Comparison of ENCODE assay signal across 11 cellular contexts in the genomic region with DNA sequence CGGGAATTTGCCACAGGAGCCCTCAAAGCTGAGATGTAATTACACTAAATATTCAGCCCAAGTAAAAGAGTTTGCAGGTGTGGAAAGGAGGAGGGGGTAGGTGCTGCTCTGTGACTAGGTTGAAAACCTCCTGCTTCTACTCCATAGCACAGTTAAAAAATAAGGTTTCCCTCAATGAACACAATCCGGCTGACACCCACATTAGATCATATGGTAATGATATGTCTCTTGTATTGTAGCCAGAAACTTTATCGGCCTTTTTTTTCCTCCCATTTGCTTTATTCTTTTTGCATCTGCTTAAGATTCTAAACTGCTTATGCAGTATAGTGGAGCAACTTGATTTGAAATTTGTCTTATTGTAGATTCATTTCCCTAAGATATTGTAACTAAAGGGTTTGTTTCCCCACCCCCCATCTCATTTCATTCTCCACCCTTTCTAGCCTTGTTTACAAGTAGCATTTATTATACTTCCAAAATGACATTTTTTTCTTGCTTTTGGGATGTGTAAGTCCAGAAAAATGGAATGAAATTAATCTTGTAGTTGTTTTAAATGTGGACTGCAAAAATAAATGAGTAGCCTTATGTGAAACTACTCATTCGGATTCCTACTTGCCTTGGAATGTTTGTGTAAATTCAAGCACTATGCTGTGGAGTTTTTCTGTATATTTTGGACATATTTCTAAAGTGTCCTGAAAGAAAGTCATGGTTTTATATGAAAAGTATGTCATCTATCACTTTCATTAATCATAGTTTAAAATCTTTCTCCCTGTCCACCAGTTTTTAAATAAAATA. TPM values are rescaled to one million over a fixed set of nuclear protein-coding genes. Genes with fewer than 3 reads are reported as not detected.
A peak's percentile ranks its signal among the peaks of the same experiment; 100 is the strongest.
DNase-seq lines count a peak whose midpoint lies in the region; ATAC-seq and TF ChIP-seq lines count a peak whose summit lies in the region.
"Had no signal": no experiment of that assay in that cellular context is flagged by ENCODE, and none has a peak within 500 bp of the region (broad histone marks: within the 10 kb centered on the region; RNA-seq: fewer than 3 reads in every experiment).

A gene with protein sequence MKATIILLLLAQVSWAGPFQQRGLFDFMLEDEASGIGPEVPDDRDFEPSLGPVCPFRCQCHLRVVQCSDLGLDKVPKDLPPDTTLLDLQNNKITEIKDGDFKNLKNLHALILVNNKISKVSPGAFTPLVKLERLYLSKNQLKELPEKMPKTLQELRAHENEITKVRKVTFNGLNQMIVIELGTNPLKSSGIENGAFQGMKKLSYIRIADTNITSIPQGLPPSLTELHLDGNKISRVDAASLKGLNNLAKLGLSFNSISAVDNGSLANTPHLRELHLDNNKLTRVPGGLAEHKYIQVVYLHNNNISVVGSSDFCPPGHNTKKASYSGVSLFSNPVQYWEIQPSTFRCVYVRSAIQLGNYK (minus strand): TSS at position 154 of the 792 bp plus-strand sequence. CDS start 4,265 bp downstream, outside the sequence.

- H3K4me3 ChIP-seq in gastroesophageal sphincter, result peak within 1 kb of the TSS; percentile 24 to 48
- H3K4me3 ChIP-seq in neuronal stem cell (ENCODE audit: low read length in 2 of 2), result no peak within 1 kb of the TSS
- H3K4me3 ChIP-seq in uterus, result peak within 1 kb of the TSS; percentile 36 to 52

- H3K36me3 ChIP-seq in gastroesophageal sphincter (no peaks in the 10 kb centered on the region), neuronal stem cell (replicated peaks in 1 of 2; ENCODE audit: control insufficient read depth in 2 of 2, insufficient read depth in 2 of 2, low read length in 2 of 2) (no peaks in the 10 kb centered on the region), uterus (no peaks in the 10 kb centered on the region)

- H4K8ac ChIP-seq in neuronal stem cell (ENCODE audit: low read depth, low read length), result no peak within 1 kb of the TSS

- no peak for TF ChIP-seq CTCF in gastroesophageal sphincter (IDR thresholded peaks at IDR 0.05)
- TF ChIP-seq CTCF in uterus (IDR thresholded peaks at IDR 0.05), result no peak

- peak within 1 kb of the TSS; percentile 57 to 75 (median 62) for H3K27ac ChIP-seq in gastroesophageal sphincter
- no peak within 1 kb of the TSS for H3K27ac ChIP-seq in neuronal stem cell (replicated peaks; ENCODE audit: low read length)
- H3K27ac ChIP-seq in uterus, result peak within 1 kb of the TSS; percentile 87 to 97
- H3K27ac ChIP-seq: epithelial cell of prostate had no signal

- H2BK12ac ChIP-seq in neuronal stem cell (ENCODE audit: low read length), result no peak within 1 kb of the TSS

- WGBS in gastroesophageal sphincter (ENCODE audit: low coverage in 1 of 2), 2 donors, result 19 to 23% methylated on average over 4 of the region's 4 CpGs
- WGBS in neuronal stem cell (ENCODE audit: extremely low coverage in 2 of 2, insufficient read length in 2 of 2, insufficient replicate concordance in 1 of 2), 2 donors, result no CpG with 5 or more reads among the region's 4 CpGs

- H2BK15ac ChIP-seq in neuronal stem cell (ENCODE audit: low read length), result no peak within 1 kb of the TSS

- no peak within 1 kb of the TSS for H2BK5ac ChIP-seq in neuronal stem cell (ENCODE audit: low read length)

- no peak within 1 kb of the TSS for H2BK120ac ChIP-seq in neuronal stem cell (ENCODE audit: low read depth, low read length)

- intact Hi-C loops in uterus (cut with DNase I; ENCODE audit: low total_unique reads), result no loop called here

- no peak for TF ChIP-seq EP300 in gastroesophageal sphincter (IDR thresholded peaks at IDR 0.05)

- H3K14ac ChIP-seq in neuronal stem cell (ENCODE audit: low read length), result no peak within 1 kb of the TSS

- no peaks in the 10 kb centered on the region for H3K79me1 ChIP-seq in neuronal stem cell (ENCODE audit: low read depth, low read length)

- peak within 1 kb of the TSS; percentile 15 for H2AFZ ChIP-seq in neuronal stem cell (ENCODE audit: low read length)

- ATAC-seq in gastroesophageal sphincter, result no peak
- no peak for ATAC-seq in GM21515 (IDR thresholded peaks at IDR 0.05; ENCODE audit: unreplicated experiment)
- ATAC-seq: activated T-helper 17 cell treated with anti-CD3 and anti-CD28 coated beads, Interleukin-2, amount 50 U/mL, for 72 hours had no signal

- H3K4ac ChIP-seq in neuronal stem cell (ENCODE audit: low read length), result no peak within 1 kb of the TSS

- no peak for TF ChIP-seq POLR2A in gastroesophageal sphincter (IDR thresholded peaks at IDR 0.05)
- TF ChIP-seq POLR2A in uterus (IDR thresholded peaks at IDR 0.05), result no peak

- no peaks in the 10 kb centered on the region for H3K27me3 ChIP-seq in gastroesophageal sphincter
- no peaks in the 10 kb centered on the region for H3K27me3 ChIP-seq in neuronal stem cell (ENCODE audit: control insufficient read depth in 3 of 3, insufficient read depth in 3 of 3, low read depth in 1 of 3, low read length in 3 of 3)
- H3K27me3 ChIP-seq in uterus, result no peaks in the 10 kb centered on the region

- H3K4me2 ChIP-seq in neuronal stem cell (ENCODE audit: insufficient read depth, low read length, poor library complexity, severe bottlenecking), result no peak within 1 kb of the TSS

- DNase-seq in amniotic epithelial cell (ENCODE audit: low read depth) (peak; percentile 75), neuronal stem cell (ENCODE audit: low spot score) (no peak), uterus (no peak), LoVo (ENCODE audit: low spot score) (no peak), NCI-H2227 (lab: John Stamatoyannopoulos, UW; ENCODE audit: unreplicated experiment) (no peak)
- DNase-seq: stimulated activated CD4-positive, alpha-beta T cell treated with anti-CD3 and anti-CD28 coated beads, Interleukin-12 subunit alpha, Interleukin-12 subunit beta, amount 100 ng/mL, for 4 hours; T-helper 9 cell had no signal

- no peak within 1 kb of the TSS for H3K23ac ChIP-seq in neuronal stem cell (ENCODE audit: low read depth, low read length, poor library complexity)

- no peak within 1 kb of the TSS for H3K9ac ChIP-seq in neuronal stem cell (ENCODE audit: low read depth, low read length, poor library complexity)

- H2AK5ac ChIP-seq in neuronal stem cell (ENCODE audit: low read depth, low read length), result no peak within 1 kb of the TSS

- H3K18ac ChIP-seq in neuronal stem cell (ENCODE audit: low read length), result no peak within 1 kb of the TSS

- H3K9me3 ChIP-seq in gastroesophageal sphincter (no peaks in the 10 kb centered on the region), neuronal stem cell (replicated peaks in 1 of 2; ENCODE audit: control insufficient read depth in 2 of 2, insufficient read depth in 1 of 2, low read depth in 1 of 2, low read length in 2 of 2) (no peaks in the 10 kb centered on the region), uterus (no peaks in the 10 kb centered on the region)

- H3K4me1 ChIP-seq in gastroesophageal sphincter (peaks cover 0 to 44% (median 6%) of the 10 kb centered on the region in 3 donors), neuronal stem cell (ENCODE audit: control insufficient read depth in 2 of 2, insufficient read depth in 1 of 2, low read depth in 1 of 2, low read length in 2 of 2) (peaks cover 0 to 2% of the 10 kb centered on the region in 2 donors), uterus (peaks cover 0 to 16% of the 10 kb centered on the region in 2 donors)

- no peak within 1 kb of the TSS for H4K91ac ChIP-seq in neuronal stem cell (ENCODE audit: low read depth, low read length, poor library complexity)

RNA-seq across cellular contexts. Expression of the gene that starts here (rescaled TPM):
- total RNA-seq in gastroesophageal sphincter, result 1,000 to 10,000 TPM in 3 of 4 donors, 100 to 1,000 TPM in 1; 552 to 2,825 (median 1,634) TPM
- polyA plus RNA-seq in neuronal stem cell (2013, experiment 1 of 2), result not detected
- polyA plus RNA-seq in neuronal stem cell (2013, experiment 2 of 2), result not detected
- 1,000 to 10,000 TPM; 1,699 to 4,675 (median 2,258) TPM for total RNA-seq in uterus
- total RNA-seq: activated T-helper 17 cell treated with anti-CD3 and anti-CD28 coated beads, Interleukin-2, amount 50 U/mL, for 72 hours had no signal

Comparison
In these comparisons a context has a peak if more than half of its experiments do, and no peak if none do; other contexts are left out.
1. H3K4me3 ChIP-seq: peak in gastroesophageal sphincter (2 of 2) and uterus (2 of 2); none in neuronal stem cell (0 of 2).